In the genomic region with DNA sequence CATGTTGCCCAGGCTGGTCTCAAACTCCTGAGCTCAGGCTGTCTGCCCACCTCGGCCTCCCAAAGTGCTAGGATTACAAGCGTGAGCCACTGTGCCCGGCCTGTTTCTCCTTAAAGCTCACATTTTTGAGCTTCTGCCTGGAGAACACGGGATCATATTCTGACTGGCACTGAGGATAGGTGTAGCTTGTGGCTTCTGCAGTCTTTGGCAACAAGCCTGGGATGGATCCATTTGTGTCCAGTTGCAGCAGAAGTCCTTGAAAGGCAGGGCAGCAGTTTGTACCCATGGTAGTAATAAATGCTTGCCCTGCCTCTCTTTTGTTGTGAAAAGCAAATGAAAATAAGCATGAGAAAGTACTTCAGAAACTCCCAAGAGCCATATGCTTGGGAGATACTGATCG, we compare ENCODE assay signal across 23 cellular contexts.
"Had no signal": no experiment of that assay in that cellular context is flagged by ENCODE, and none has a peak within 500 bp of the region (broad histone marks: within the 10 kb centered on the region; RNA-seq: fewer than 3 reads in every experiment).

No MANE protein-coding gene starts in this region.

- H3K4me1 ChIP-seq: prostate gland had no signal

- H3K36me3 ChIP-seq: heart right ventricle, left ventricle myocardium inferior, pancreas, prostate gland, stomach, thoracic aorta, tibial nerve, upper lobe of left lung had no signal

- H3K9me3 ChIP-seq: heart right ventricle, left ventricle myocardium inferior, pancreas, prostate gland, stomach, thoracic aorta, tibial nerve, upper lobe of left lung had no signal

- H3K27ac ChIP-seq: hepatocyte, left ventricle myocardium inferior, pancreas, prostate gland, stomach, thoracic aorta, tibial nerve, upper lobe of left lung had no signal

- DNase-seq: heart right ventricle; islet precursor cell; left ventricle myocardium inferior; mesendoderm; naive thymus-derived CD4-positive, alpha-beta T cell; nucleus accumbens; pancreas; retina; right cardiac atrium; stimulated activated CD4-positive, alpha-beta T cell treated with anti-CD3 and anti-CD28 coated beads, Interleukin-12 subunit alpha, Interleukin-12 subunit beta, amount 100 ng/mL, for 4 hours; stimulated activated CD4-positive, alpha-beta T cell treated with anti-CD3 and anti-CD28 coated beads, Interleukin-15, amount 100 ng/mL, for 24 hours; stimulated activated CD4-positive, alpha-beta T cell treated with anti-CD3 and anti-CD28 coated beads, Interleukin-2, amount 100 ng/mL, for 24 hours; stimulated activated CD4-positive, alpha-beta T cell treated with anti-CD3 and anti-CD28 coated beads, Interleukin-4, amount 100 ng/mL, for 1 hour; stimulated activated naive B cell treated with anti-CD40 and anti-IgM and Interleukin-4, amounts not matched to agents 10 μg/mL and 1 μg/mL and 100 μg/mL, for 72 hours; stimulated activated naive CD8-positive, alpha-beta T cell treated with anti-CD3 and anti-CD28 coated beads, Interleukin-15, Interleukin-2, amounts not matched to agents 100 U/mL and 50 U/mL, for 24 hours; stomach; upper lobe of left lung had no signal

- H3K4me3 ChIP-seq: heart right ventricle, hepatocyte, left ventricle myocardium inferior, lung, pancreas, prostate gland, skin epidermis, stomach, thoracic aorta, tibial nerve, upper lobe of left lung had no signal

- H3K27me3 ChIP-seq: heart right ventricle, hepatocyte, pancreas, stomach, tibial nerve, upper lobe of left lung had no signal
